8 cellular contexts compared by ENCODE assay signal in the genomic region with DNA sequence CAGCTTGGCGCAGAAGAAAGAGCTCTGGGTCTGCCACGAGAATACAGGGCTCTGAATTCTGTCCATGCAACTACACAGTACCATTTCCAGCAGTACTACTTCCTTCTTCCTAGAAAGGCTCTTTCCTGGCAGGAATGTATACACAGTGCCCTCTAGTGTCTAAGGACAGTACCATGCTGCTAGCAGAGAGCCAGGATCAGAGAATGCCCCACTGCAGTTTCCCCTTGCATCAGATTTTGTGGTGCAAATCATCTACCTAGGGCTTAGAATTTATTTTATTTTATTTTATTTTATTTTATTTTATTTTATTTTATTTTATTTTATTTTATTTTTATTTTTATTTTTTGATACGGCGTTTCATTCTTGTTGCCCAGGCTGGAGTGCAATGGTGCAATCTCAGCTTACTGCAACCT. TPM values are rescaled to one million over a fixed set of nuclear protein-coding genes. Genes with fewer than 3 reads are reported as not detected.
A peak's percentile ranks its signal among the peaks of the same experiment; 100 is the strongest.
DNase-seq lines count a peak whose midpoint lies in the region; ATAC-seq and TF ChIP-seq lines count a peak whose summit lies in the region.

No MANE protein-coding gene starts in this region.

- intact Hi-C loops in esophagus muscularis mucosa (cut with DNase I) (no loop called here), stomach (cut with DNase I; ENCODE audit: low total_unique reads) (no loop called here)

- H3K9me3 ChIP-seq in esophagus muscularis mucosa: no peaks in the 10 kb centered on the region
- no peaks in the 10 kb centered on the region for H3K9me3 ChIP-seq in stomach

- DNase-seq in DMS153 treated with DMSO at 0.1 percent for 48 hours (lab: John Stamatoyannopoulos, UW; ENCODE audit: unreplicated experiment) (peak; percentile 31), HPDE6-E6E7 (ENCODE audit: extremely low spot score) (peak; percentile 78), RPMI7951 (ENCODE audit: low read depth) (peak; percentile 41), esophagus muscularis mucosa (ENCODE audit: extremely low spot score) (no peak), stomach (no peak), amniotic stem cell (lab: John Stamatoyannopoulos, UW) (no peak)

- H3K27ac ChIP-seq in esophagus muscularis mucosa (replicated peaks in 1 of 4) (no peak overlapping the region), stomach (no peak overlapping the region)

- H3K27me3 ChIP-seq in esophagus muscularis mucosa (peaks cover 0 to 87% (median 2%) of the 10 kb centered on the region in 4 donors), stomach (peaks cover 0 to 87% (median 32%) of the 10 kb centered on the region in 3 donors)

- ATAC-seq in GM19395 (IDR thresholded peaks at IDR 0.05; ENCODE audit: unreplicated experiment) (no peak), GM18519 (IDR thresholded peaks at IDR 0.05; ENCODE audit: low FRiP score, unreplicated experiment) (no peak)

- TF ChIP-seq POLR2A in esophagus muscularis mucosa (IDR thresholded peaks at IDR 0.05; ENCODE audit: low read depth) (no peak), stomach (IDR thresholded peaks at IDR 0.05) (no peak)

- TF ChIP-seq CTCF in esophagus muscularis mucosa (IDR thresholded peaks at IDR 0.05) (peak in 2 of 3 experiments; percentile 33 to 50), stomach (IDR thresholded peaks at IDR 0.05) (peak in 5 of 7 experiments; percentile 13 to 45 (median 27))

- H3K4me3 ChIP-seq in esophagus muscularis mucosa (no peak overlapping the region), stomach (no peak overlapping the region)

- WGBS in esophagus muscularis mucosa: 80% methylated on average over 4 of the region's 4 CpGs
- WGBS in stomach, 5 donors: 53 to 74% (median 73%) methylated on average over 4 of the region's 4 CpGs

- TF ChIP-seq EP300 in esophagus muscularis mucosa (IDR thresholded peaks at IDR 0.05): no peak
- TF ChIP-seq EP300 in stomach (IDR thresholded peaks at IDR 0.05): no peak

- H3K4me1 ChIP-seq in esophagus muscularis mucosa (no peaks in the 10 kb centered on the region), stomach (no peaks in the 10 kb centered on the region)

- H3K36me3 ChIP-seq in esophagus muscularis mucosa (no peaks in the 10 kb centered on the region), stomach (no peaks in the 10 kb centered on the region)

RNA-seq across cellular contexts. Expression of gene PAX7, which starts 50.8 kb away (rescaled TPM):
- not detected in 2 replicates for total RNA-seq in RPMI7951 (2014; rRNA removed; shearing (Covaris generic))
- not detected for total RNA-seq in esophagus muscularis mucosa
- total RNA-seq in stomach: not detected
- not detected for polyA plus RNA-seq in stomach

Comparison
In these comparisons a context has a peak if more than half of its experiments do, and no peak if none do; other contexts are left out.
1. DNase-seq: peak in DMS153 treated with DMSO at 0.1 percent for 48 hours (single experiment), HPDE6-E6E7 (single experiment) and RPMI7951 (single experiment); none in esophagus muscularis mucosa (single experiment), stomach (single experiment) and amniotic stem cell (single experiment).